In the genomic region with DNA sequence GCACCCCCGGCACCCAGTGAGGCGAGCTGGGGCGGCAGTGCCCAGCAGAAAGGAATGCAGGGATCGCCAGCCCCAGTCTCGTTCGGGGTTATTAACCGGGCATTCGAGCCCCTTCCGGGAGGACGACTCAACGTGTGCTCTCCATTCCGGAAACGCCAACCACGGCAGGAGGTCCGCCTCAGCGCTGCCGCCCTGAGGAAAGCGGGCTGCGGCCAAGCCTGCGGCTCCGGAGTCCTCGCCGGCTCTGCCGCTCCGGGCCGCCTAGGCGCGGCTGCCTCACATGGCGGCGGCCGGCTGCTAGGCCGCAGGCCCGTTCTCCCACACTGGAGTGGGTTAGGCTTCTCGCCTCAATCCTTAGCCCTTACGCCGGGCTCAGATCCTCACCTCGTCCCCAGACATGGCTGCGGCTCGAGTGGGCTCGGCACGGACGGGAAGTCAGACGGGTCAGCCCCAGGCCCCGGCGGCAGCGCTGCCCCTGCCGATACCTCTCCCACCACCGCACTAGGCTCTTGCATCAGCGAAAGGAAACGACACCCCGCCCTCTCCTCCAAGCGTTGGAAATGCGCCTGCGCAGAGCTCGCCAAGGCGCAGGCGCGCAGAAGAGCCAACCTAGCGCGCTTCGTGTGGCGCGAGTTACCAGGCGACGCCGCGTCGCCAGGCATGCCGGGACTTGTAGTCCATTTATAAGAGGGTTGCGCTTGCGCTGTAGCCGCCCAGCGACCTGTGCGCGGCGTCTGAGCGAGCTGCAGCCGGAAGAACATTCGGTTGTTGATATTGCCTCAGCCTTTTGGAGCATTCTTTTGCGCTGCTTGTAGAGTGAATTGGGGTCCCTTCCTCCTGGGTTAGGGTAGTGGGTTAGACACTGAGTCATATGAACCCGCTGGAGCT, we compare ENCODE assay signal across 8 cellular contexts. TPM values are rescaled to one million over a fixed set of nuclear protein-coding genes. Genes with fewer than 3 reads are reported as not detected.
DNase-seq lines count a peak whose midpoint lies in the region; ATAC-seq and TF ChIP-seq lines count a peak whose summit lies in the region.

A gene with protein sequence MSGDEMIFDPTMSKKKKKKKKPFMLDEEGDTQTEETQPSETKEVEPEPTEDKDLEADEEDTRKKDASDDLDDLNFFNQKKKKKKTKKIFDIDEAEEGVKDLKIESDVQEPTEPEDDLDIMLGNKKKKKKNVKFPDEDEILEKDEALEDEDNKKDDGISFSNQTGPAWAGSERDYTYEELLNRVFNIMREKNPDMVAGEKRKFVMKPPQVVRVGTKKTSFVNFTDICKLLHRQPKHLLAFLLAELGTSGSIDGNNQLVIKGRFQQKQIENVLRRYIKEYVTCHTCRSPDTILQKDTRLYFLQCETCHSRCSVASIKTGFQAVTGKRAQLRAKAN (minus strand): TSS at position 532 of the 888 bp plus-strand sequence. CDS start 133 bp downstream, at position 399.

- H3K9me3 ChIP-seq in AG04450 (ENCODE audit: control insufficient read depth, insufficient read depth, low read length) (no peaks in the 10 kb centered on the region), smooth muscle cell (replicated peaks; ENCODE audit: low read depth) (no peaks in the 10 kb centered on the region)

- H3K27ac ChIP-seq in AG04450 (ENCODE audit: low read depth, low read length) (peak within 1 kb of the TSS; percentile 96), smooth muscle cell (ENCODE audit: low read depth) (peak within 1 kb of the TSS; percentile 91)

- H3K27ac Mint-ChIP-seq in WTC11 = peak within 1 kb of the TSS; percentile 99

- peak within 1 kb of the TSS; percentile 94 for H3K4me3 Mint-ChIP-seq in WTC11

- no peaks in the 10 kb centered on the region for H3K9me3 Mint-ChIP-seq in WTC11

- DNase-seq in AG04450 (ENCODE audit: low read depth, low spot score) = peak; percentile 99
- DNase-seq in NCI-H226 = peak; percentile 97
- peak; percentile 96 for DNase-seq in WTC11 (ENCODE audit: low spot score)
- DNase-seq in cardiac fibroblast (ENCODE audit: low read depth in 2 of 2) = peak; percentile 99
- DNase-seq in iPS-NIHi7 (ENCODE audit: extremely low spot score) = peak; percentile 98
- DNase-seq in smooth muscle cell (lab: John Stamatoyannopoulos, UW; ENCODE audit: unreplicated experiment) = peak; percentile 84

- POLR2A ChIA-PET in AG04450 (lab: Yijun Ruan, JAX) = interaction anchor here (0.6 to 2.1 kb wide), 22 partner anchors 8 to 717 kb away, joined by 3 to 19 read pairs (median 4); a partner anchor contains a TSS
- POLR2A ChIA-PET in WTC11 (lab: Charles Lee) = interaction anchor here (0.6 to 2.1 kb wide), 20 partner anchors 9 to 763 kb away, joined by 3 to 9 read pairs (median 4); a partner anchor contains a TSS

- H3K4me1 Mint-ChIP-seq in WTC11 = peaks cover 38% of the 10 kb centered on the region

- H3K36me3 Mint-ChIP-seq in WTC11 = peaks cover 31% of the 10 kb centered on the region

- TF ChIP-seq CTCF in AG04450 (IDR thresholded peaks at IDR 0.05; ENCODE audit: low read depth, low read length) = no peak
- TF ChIP-seq CTCF in WTC11 (IDR thresholded peaks at IDR 0.05) = no peak
- no peak for TF ChIP-seq CTCF in cardiac fibroblast (IDR thresholded peaks at IDR 0.05; ENCODE audit: low read depth, low read length)
- no peak for TF ChIP-seq CTCF in smooth muscle cell (IDR thresholded peaks at IDR 0.05; ENCODE audit: borderline replicate concordance, insufficient read depth, poor library complexity, severe bottlenecking)

- CTCF ChIA-PET in AG04450 (lab: Charles Lee) = interaction anchor here (0.6 to 2.0 kb wide), 5 partner anchors 19 to 320 kb away, joined by 3 to 12 read pairs (median 7); no protein-coding TSS in a partner anchor
- CTCF ChIA-PET in WTC11 (lab: Charles Lee) = interaction anchor here (0.6 to 2.1 kb wide), 12 partner anchors 9 to 249 kb away, joined by 3 to 9 read pairs (median 4); a partner anchor contains a TSS

- H3K79me2 ChIP-seq in smooth muscle cell (ENCODE audit: low read depth) = peaks cover 49% of the 10 kb centered on the region

- H4K20me1 ChIP-seq in smooth muscle cell (ENCODE audit: low read depth) = peaks cover 46% of the 10 kb centered on the region

- peak; percentile 95 for ATAC-seq in GM18909 (IDR thresholded peaks at IDR 0.05; ENCODE audit: poor library complexity, unreplicated experiment)
- peak; percentile 86 for ATAC-seq in HG03175 (IDR thresholded peaks at IDR 0.05; ENCODE audit: unreplicated experiment)
- peak; percentile 89 for ATAC-seq in WTC11

- peaks cover 17% of the 10 kb centered on the region for H3K4me1 ChIP-seq in smooth muscle cell (ENCODE audit: low read depth)

- H3K4me3 ChIP-seq in AG04450 (ENCODE audit: low read depth, low read length) (peak within 1 kb of the TSS; percentile 94), cardiac fibroblast (replicated peaks in 1 of 2; ENCODE audit: low read depth in 2 of 2, low read length in 2 of 2) (peak within 1 kb of the TSS; percentile 95 to 96), smooth muscle cell (peak within 1 kb of the TSS; percentile 78)

- peak within 1 kb of the TSS; percentile 98 for H3K9ac ChIP-seq in smooth muscle cell (ENCODE audit: low read depth)

- H2AFZ ChIP-seq in smooth muscle cell (ENCODE audit: low read depth) = peak within 1 kb of the TSS; percentile 93

- peak within 1 kb of the TSS; percentile 95 for H3K4me2 ChIP-seq in smooth muscle cell

- H3K27me3 Mint-ChIP-seq in WTC11 (ENCODE audit: low read depth) = peaks cover 2% of the 10 kb centered on the region

- H3K27me3 ChIP-seq in AG04450 (ENCODE audit: control insufficient read depth, insufficient read depth, low read length) (no peaks in the 10 kb centered on the region), smooth muscle cell (ENCODE audit: low read depth) (no peaks in the 10 kb centered on the region)

- H3F3A ChIP-seq in smooth muscle cell (ENCODE audit: low read depth) = no peaks in the 10 kb centered on the region

- WGBS in smooth muscle cell (ENCODE audit: low lambda C conversion rate) = 1% methylated on average over 71 of the region's 81 CpGs

- peaks cover 5% of the 10 kb centered on the region for H3K36me3 ChIP-seq in smooth muscle cell (ENCODE audit: low read depth)

TF ChIP-seq in WTC11, 78 proteins besides CTCF, POLR2A, EP300 and RAD21 (continues in another document):
- TF ChIP-seq GRHL2 (CRISPR knock-in tag; IDR thresholded peaks at IDR 0.05; ENCODE audit: insufficient replicate concordance, severe bottlenecking) (no peak), ZBTB21 (CRISPR knock-in tag; IDR thresholded peaks at IDR 0.05; ENCODE audit: borderline replicate concordance) (0 out of 2 replicates have a peak, but pooled peaks have one; percentile 16)
- TF ChIP-seq, protein P1, sequence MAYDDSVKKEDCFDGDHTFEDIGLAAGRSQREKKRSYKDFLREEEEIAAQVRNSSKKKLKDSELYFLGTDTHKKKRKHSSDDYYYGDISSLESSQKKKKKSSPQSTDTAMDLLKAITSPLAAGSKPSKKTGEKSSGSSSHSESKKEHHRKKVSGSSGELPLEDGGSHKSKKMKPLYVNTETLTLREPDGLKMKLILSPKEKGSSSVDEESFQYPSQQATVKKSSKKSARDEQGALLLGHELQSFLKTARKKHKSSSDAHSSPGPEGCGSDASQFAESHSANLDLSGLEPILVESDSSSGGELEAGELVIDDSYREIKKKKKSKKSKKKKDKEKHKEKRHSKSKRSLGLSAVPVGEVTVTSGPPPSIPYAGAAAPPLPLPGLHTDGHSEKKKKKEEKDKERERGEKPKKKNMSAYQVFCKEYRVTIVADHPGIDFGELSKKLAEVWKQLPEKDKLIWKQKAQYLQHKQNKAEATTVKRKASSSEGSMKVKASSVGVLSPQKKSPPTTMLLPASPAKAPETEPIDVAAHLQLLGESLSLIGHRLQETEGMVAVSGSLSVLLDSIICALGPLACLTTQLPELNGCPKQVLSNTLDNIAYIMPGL (CRISPR knock-in tag; IDR thresholded peaks at IDR 0.05) = peak; percentile 98
- TF ChIP-seq, protein P2, sequence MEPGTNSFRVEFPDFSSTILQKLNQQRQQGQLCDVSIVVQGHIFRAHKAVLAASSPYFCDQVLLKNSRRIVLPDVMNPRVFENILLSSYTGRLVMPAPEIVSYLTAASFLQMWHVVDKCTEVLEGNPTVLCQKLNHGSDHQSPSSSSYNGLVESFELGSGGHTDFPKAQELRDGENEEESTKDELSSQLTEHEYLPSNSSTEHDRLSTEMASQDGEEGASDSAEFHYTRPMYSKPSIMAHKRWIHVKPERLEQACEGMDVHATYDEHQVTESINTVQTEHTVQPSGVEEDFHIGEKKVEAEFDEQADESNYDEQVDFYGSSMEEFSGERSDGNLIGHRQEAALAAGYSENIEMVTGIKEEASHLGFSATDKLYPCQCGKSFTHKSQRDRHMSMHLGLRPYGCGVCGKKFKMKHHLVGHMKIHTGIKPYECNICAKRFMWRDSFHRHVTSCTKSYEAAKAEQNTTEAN (CRISPR knock-in tag; IDR thresholded peaks at IDR 0.05) = peak; percentile 73
- TF ChIP-seq, protein P3, sequence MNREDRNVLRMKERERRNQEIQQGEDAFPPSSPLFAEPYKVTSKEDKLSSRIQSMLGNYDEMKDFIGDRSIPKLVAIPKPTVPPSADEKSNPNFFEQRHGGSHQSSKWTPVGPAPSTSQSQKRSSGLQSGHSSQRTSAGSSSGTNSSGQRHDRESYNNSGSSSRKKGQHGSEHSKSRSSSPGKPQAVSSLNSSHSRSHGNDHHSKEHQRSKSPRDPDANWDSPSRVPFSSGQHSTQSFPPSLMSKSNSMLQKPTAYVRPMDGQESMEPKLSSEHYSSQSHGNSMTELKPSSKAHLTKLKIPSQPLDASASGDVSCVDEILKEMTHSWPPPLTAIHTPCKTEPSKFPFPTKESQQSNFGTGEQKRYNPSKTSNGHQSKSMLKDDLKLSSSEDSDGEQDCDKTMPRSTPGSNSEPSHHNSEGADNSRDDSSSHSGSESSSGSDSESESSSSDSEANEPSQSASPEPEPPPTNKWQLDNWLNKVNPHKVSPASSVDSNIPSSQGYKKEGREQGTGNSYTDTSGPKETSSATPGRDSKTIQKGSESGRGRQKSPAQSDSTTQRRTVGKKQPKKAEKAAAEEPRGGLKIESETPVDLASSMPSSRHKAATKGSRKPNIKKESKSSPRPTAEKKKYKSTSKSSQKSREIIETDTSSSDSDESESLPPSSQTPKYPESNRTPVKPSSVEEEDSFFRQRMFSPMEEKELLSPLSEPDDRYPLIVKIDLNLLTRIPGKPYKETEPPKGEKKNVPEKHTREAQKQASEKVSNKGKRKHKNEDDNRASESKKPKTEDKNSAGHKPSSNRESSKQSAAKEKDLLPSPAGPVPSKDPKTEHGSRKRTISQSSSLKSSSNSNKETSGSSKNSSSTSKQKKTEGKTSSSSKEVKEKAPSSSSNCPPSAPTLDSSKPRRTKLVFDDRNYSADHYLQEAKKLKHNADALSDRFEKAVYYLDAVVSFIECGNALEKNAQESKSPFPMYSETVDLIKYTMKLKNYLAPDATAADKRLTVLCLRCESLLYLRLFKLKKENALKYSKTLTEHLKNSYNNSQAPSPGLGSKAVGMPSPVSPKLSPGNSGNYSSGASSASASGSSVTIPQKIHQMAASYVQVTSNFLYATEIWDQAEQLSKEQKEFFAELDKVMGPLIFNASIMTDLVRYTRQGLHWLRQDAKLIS (CRISPR knock-in tag; IDR thresholded peaks at IDR 0.05; ENCODE audit: borderline replicate concordance) = 0 out of 2 replicates have a peak, but pooled peaks have one; percentile 19

RNA-seq across cellular contexts. Expression of the gene that starts here (rescaled TPM):
- polyA plus RNA-seq in AG04450 (2011; rRNA removed) (119 and 161 TPM in 2 replicates), smooth muscle cell (38.2 and 38.6 TPM in 2 replicates)
- 26.3 and 36.6 TPM in 2 replicates for polyA minus RNA-seq in AG04450 (2011; rRNA and poly(A)+ RNA removed)
- total RNA-seq in WTC11 (2021) (103 to 124 TPM (median 104 TPM) in 3 replicates), smooth muscle cell (68.8 and 69.8 TPM in 2 replicates)

Comparison
In these comparisons a context has a peak if more than half of its experiments do, and no peak if none do; other contexts are left out.
1. Peak in every context shown above with its lines: DNase-seq, ATAC-seq, H3K4me3 ChIP-seq and H3K27ac ChIP-seq.